Comparison of ENCODE assay signal across 8 cellular contexts in genomic region chr2:8543065-8543411, GRCh38.
DNase-seq lines count a peak whose midpoint lies in the region; ATAC-seq, FAIRE-seq and TF ChIP-seq lines count a peak whose summit lies in the region.

No MANE protein-coding gene starts in this region.

- H2AFZ ChIP-seq in neural progenitor cell (replicated peaks): no peak overlapping the region

- H3K4me1 Mint-ChIP-seq in activated CD8-positive, alpha-beta memory T cell treated with anti-CD3 and anti-CD28 coated beads, Interleukin-2, amount 10 ng/mL, durations not matched to agents 7 days and 5 days: peaks cover 87% of the 10 kb centered on the region
- H3K4me1 Mint-ChIP-seq in neural progenitor cell: peaks cover 57% of the 10 kb centered on the region

- H3K27me3 ChIP-seq in neural progenitor cell (no peaks in the 10 kb centered on the region), ovary (no peaks in the 10 kb centered on the region), MG63 (no peaks in the 10 kb centered on the region)

- 85 to 87% (median 86%) methylated on average over 7 of the region's 7 CpGs for WGBS in ovary, 3 donors

- no peak overlapping the region for H3K4me2 ChIP-seq in neural progenitor cell

- peak; percentile 12 for ATAC-seq in GM19351 (IDR thresholded peaks at IDR 0.05; ENCODE audit: unreplicated experiment)
- peak; percentile 17 for ATAC-seq in HG02938 (IDR thresholded peaks at IDR 0.05; ENCODE audit: unreplicated experiment)
- peak; percentile 0 for ATAC-seq in activated CD8-positive, alpha-beta memory T cell treated with anti-CD3 and anti-CD28 coated beads, Interleukin-2, amount 10 ng/mL, durations not matched to agents 7 days and 5 days
- no peak for ATAC-seq in HG02870 (IDR thresholded peaks at IDR 0.05; ENCODE audit: unreplicated experiment)

- CTCF ChIA-PET in activated CD8-positive, alpha-beta memory T cell treated with anti-CD3 and anti-CD28 coated beads, Interleukin-2, amount 10 ng/mL, durations not matched to agents 7 days and 5 days (lab: Charles Lee): interaction anchor here (1.1 to 10.1 kb wide), 9 partner anchors 19 to 241 kb away, joined by 3 to 117 read pairs (median 18); partner anchors contain the start of gene ID2

- H3K4me3 ChIP-seq in neural progenitor cell (no peak overlapping the region), ovary (no peak overlapping the region), MG63 (no peak overlapping the region)

- no peaks in the 10 kb centered on the region for H3K9me3 ChIP-seq in neural progenitor cell (ENCODE audit: low read depth)
- H3K9me3 ChIP-seq in ovary: no peaks in the 10 kb centered on the region
- H3K9me3 ChIP-seq in MG63: no peaks in the 10 kb centered on the region

- no peak for TF ChIP-seq POLR2A in H54 (IDR thresholded peaks at IDR 0.05; ENCODE audit: low read depth, low read length)
- no peak for TF ChIP-seq POLR2A in ovary (IDR thresholded peaks at IDR 0.05)

- H3K9me3 Mint-ChIP-seq in activated CD8-positive, alpha-beta memory T cell treated with anti-CD3 and anti-CD28 coated beads, Interleukin-2, amount 10 ng/mL, durations not matched to agents 7 days and 5 days (ENCODE audit: low read depth): no peaks in the 10 kb centered on the region
- no peaks in the 10 kb centered on the region for H3K9me3 Mint-ChIP-seq in neural progenitor cell

- no peak for DNase-seq in activated CD8-positive, alpha-beta memory T cell treated with anti-CD3 and anti-CD28 coated beads, Interleukin-2, amount 10 ng/mL, durations not matched to agents 7 days and 5 days
- DNase-seq in neural progenitor cell (ENCODE audit: low spot score) (no peak), H54 (ENCODE audit: insufficient read length, low spot score) (no peak), ovary (no peak), MG63 (no peak)

- TF ChIP-seq CTCF in neural progenitor cell (IDR thresholded peaks at IDR 0.05) (no peak), ovary (IDR thresholded peaks at IDR 0.05) (no peak)

- intact Hi-C loops in ovary (cut with DNase I): no loop called here

- no peaks in the 10 kb centered on the region for H3F3A ChIP-seq in neural progenitor cell (ENCODE audit: low read depth)

- no peak overlapping the region for H3K9ac ChIP-seq in neural progenitor cell

- no peaks in the 10 kb centered on the region for H3K36me3 Mint-ChIP-seq in activated CD8-positive, alpha-beta memory T cell treated with anti-CD3 and anti-CD28 coated beads, Interleukin-2, amount 10 ng/mL, durations not matched to agents 7 days and 5 days
- peaks cover 1% of the 10 kb centered on the region for H3K36me3 Mint-ChIP-seq in neural progenitor cell

- FAIRE-seq in H54 (lab: Jason Lieb, UNC): no peak

- peak overlapping the region; percentile 100 for H3K27ac Mint-ChIP-seq in activated CD8-positive, alpha-beta memory T cell treated with anti-CD3 and anti-CD28 coated beads, Interleukin-2, amount 10 ng/mL, durations not matched to agents 7 days and 5 days
- peak overlapping the region; percentile 26 for H3K27ac Mint-ChIP-seq in neural progenitor cell

- TF ChIP-seq EP300 in ovary (IDR thresholded peaks at IDR 0.05): no peak

- H3K27ac ChIP-seq in neural progenitor cell (no peak overlapping the region), ovary (no peak overlapping the region)

- H4K20me1 ChIP-seq in neural progenitor cell (ENCODE audit: low read depth): no peaks in the 10 kb centered on the region

- H3K4me1 ChIP-seq in neural progenitor cell (no peaks in the 10 kb centered on the region), ovary (ENCODE audit: insufficient read depth) (peaks cover 3% of the 10 kb centered on the region)

- H3K36me3 ChIP-seq in neural progenitor cell: no peaks in the 10 kb centered on the region
- no peaks in the 10 kb centered on the region for H3K36me3 ChIP-seq in ovary
- H3K36me3 ChIP-seq in MG63: no peaks in the 10 kb centered on the region

- H3K79me2 ChIP-seq in neural progenitor cell (ENCODE audit: low read depth): no peaks in the 10 kb centered on the region

- no peaks in the 10 kb centered on the region for H3K27me3 Mint-ChIP-seq in activated CD8-positive, alpha-beta memory T cell treated with anti-CD3 and anti-CD28 coated beads, Interleukin-2, amount 10 ng/mL, durations not matched to agents 7 days and 5 days
- H3K27me3 Mint-ChIP-seq in neural progenitor cell (ENCODE audit: insufficient read depth, low read depth): peaks cover 10% of the 10 kb centered on the region

- peak overlapping the region; percentile 61 for H3K4me3 Mint-ChIP-seq in activated CD8-positive, alpha-beta memory T cell treated with anti-CD3 and anti-CD28 coated beads, Interleukin-2, amount 10 ng/mL, durations not matched to agents 7 days and 5 days
- H3K4me3 Mint-ChIP-seq in neural progenitor cell: no peak overlapping the region
